In the genomic region with DNA sequence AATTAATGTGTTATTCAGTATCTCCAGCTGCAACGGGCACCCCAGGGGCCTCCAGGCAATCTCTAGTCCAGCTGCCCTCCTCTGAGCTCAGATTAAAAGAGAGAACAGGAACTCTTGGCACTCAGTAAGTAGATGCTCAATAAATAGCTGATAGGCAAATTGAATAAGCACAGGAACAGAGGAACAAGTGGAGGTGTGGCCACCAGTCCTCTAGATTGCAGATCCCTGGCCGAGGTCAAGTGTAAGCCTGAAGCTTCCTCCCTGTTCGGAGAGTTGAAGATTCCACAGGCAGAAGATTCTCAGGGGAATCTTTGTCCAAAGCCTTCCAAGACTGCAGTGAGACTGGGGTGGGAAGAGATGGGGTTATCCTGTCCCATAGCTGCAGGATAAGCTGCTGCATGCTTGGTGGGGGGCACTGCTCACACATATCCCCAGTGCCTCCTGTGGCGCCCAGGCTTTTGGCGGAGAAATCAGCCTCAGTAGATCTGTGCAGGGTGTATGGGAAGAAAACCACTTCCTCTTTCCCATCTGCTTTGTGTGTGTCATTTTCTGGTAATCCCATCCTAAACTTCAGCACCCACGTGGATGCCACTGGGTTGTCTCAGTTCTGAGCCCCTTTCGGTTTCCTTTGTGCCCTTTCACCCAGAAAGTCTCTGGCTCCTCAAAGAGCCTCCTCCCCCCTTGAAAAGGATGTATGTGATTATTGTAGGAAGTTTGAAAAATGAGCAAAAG, we compare ENCODE assay signal across 1 cellular context.
TF ChIP-seq lines count a peak whose summit lies in the region.

No MANE protein-coding gene starts in this region.

TF ChIP-seq in GM12878, 131 proteins besides CTCF, POLR2A, EP300 and RAD21:
- TF ChIP-seq, protein P1, sequence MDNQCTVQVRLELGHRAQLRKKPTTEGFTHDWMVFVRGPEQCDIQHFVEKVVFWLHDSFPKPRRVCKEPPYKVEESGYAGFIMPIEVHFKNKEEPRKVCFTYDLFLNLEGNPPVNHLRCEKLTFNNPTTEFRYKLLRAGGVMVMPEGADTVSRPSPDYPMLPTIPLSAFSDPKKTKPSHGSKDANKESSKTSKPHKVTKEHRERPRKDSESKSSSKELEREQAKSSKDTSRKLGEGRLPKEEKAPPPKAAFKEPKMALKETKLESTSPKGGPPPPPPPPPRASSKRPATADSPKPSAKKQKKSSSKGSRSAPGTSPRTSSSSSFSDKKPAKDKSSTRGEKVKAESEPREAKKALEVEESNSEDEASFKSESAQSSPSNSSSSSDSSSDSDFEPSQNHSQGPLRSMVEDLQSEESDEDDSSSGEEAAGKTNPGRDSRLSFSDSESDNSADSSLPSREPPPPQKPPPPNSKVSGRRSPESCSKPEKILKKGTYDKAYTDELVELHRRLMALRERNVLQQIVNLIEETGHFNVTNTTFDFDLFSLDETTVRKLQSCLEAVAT (IDR thresholded peaks at IDR 0.05): no peak
- TF ChIP-seq SPI1 (IDR thresholded peaks at IDR 0.05; ENCODE audit: borderline replicate concordance, insufficient read depth, low read depth, low read length) (peak; percentile 93), MEF2B (IDR thresholded peaks at IDR 0.05; ENCODE audit: partially characterized antibody, poor library complexity, severe bottlenecking) (peak; percentile 11), ATF7 (IDR thresholded peaks at IDR 0.05; ENCODE audit: low read depth) (peak; percentile 37; the same call in 1 of the 2 replicates), ZBED1 (IDR thresholded peaks at IDR 0.05; ENCODE audit: borderline replicate concordance) (no peak), IKZF2 (IDR thresholded peaks at IDR 0.05) (peak; percentile 75 to 76; a peak in 3 of 4 replicates), SMARCA5 (IDR thresholded peaks at IDR 0.05) (peak; percentile 33; the same call in 1 of the 2 replicates), MTA3 (IDR thresholded peaks at IDR 0.05; ENCODE audit: borderline replicate concordance, low read length) (no peak), RAD51 (IDR thresholded peaks at IDR 0.05) (0 out of 2 replicates have a peak, but pooled peaks have one; percentile 15), CEBPB (IDR thresholded peaks at IDR 0.05; ENCODE audit: borderline replicate concordance in 1 of 2, low read depth in 2 of 2, low read length in 2 of 2) (no peak), BRCA1 (IDR thresholded peaks at IDR 0.05; ENCODE audit: low read depth, low read length) (no peak), ZZZ3 (IDR thresholded peaks at IDR 0.05; ENCODE audit: control insufficient read depth, insufficient read length, low read depth) (no peak), POLR2AphosphoS2 (IDR thresholded peaks at IDR 0.05; ENCODE audit: low read depth, low read length) (peak; percentile 52; the same call in 1 of the 2 replicates), IKZF1 (conservative IDR thresholded peaks at IDR 0.05) (peak; percentile 81), NFXL1 (IDR thresholded peaks at IDR 0.05; ENCODE audit: borderline replicate concordance) (no peak), NFIC (IDR thresholded peaks at IDR 0.05; ENCODE audit: low read depth, low read length) (no peak), MTA2 (IDR thresholded peaks at IDR 0.05; ENCODE audit: low read depth) (peak; percentile 17; the same call in 1 of the 2 replicates), RUNX3 (IDR thresholded peaks at IDR 0.05; ENCODE audit: low read length) (peak; percentile 65), BACH1 (IDR thresholded peaks at IDR 0.05; ENCODE audit: borderline replicate concordance) (no peak), ETV6 (conservative IDR thresholded peaks at IDR 0.05 in 1 of 2, IDR thresholded peaks at IDR 0.05 in 1 of 2; ENCODE audit: borderline replicate concordance in 1 of 2, low read depth in 1 of 2) (0 out of 4 replicates have a peak, but pooled peaks of 1 of the 2 experiments have one; percentile 33), MXI1 (IDR thresholded peaks at IDR 0.05; ENCODE audit: low read depth, low read length) (peak; percentile 80), NBN (IDR thresholded peaks at IDR 0.05) (0 out of 2 replicates have a peak, but pooled peaks have one; percentile 38), ZSCAN29 (IDR thresholded peaks at IDR 0.05) (no peak)
- TF ChIP-seq, protein P2, sequence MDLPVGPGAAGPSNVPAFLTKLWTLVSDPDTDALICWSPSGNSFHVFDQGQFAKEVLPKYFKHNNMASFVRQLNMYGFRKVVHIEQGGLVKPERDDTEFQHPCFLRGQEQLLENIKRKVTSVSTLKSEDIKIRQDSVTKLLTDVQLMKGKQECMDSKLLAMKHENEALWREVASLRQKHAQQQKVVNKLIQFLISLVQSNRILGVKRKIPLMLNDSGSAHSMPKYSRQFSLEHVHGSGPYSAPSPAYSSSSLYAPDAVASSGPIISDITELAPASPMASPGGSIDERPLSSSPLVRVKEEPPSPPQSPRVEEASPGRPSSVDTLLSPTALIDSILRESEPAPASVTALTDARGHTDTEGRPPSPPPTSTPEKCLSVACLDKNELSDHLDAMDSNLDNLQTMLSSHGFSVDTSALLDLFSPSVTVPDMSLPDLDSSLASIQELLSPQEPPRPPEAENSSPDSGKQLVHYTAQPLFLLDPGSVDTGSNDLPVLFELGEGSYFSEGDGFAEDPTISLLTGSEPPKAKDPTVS (IDR thresholded peaks at IDR 0.05; ENCODE audit: low read depth, low read length): no peak
- TF ChIP-seq, protein P3, sequence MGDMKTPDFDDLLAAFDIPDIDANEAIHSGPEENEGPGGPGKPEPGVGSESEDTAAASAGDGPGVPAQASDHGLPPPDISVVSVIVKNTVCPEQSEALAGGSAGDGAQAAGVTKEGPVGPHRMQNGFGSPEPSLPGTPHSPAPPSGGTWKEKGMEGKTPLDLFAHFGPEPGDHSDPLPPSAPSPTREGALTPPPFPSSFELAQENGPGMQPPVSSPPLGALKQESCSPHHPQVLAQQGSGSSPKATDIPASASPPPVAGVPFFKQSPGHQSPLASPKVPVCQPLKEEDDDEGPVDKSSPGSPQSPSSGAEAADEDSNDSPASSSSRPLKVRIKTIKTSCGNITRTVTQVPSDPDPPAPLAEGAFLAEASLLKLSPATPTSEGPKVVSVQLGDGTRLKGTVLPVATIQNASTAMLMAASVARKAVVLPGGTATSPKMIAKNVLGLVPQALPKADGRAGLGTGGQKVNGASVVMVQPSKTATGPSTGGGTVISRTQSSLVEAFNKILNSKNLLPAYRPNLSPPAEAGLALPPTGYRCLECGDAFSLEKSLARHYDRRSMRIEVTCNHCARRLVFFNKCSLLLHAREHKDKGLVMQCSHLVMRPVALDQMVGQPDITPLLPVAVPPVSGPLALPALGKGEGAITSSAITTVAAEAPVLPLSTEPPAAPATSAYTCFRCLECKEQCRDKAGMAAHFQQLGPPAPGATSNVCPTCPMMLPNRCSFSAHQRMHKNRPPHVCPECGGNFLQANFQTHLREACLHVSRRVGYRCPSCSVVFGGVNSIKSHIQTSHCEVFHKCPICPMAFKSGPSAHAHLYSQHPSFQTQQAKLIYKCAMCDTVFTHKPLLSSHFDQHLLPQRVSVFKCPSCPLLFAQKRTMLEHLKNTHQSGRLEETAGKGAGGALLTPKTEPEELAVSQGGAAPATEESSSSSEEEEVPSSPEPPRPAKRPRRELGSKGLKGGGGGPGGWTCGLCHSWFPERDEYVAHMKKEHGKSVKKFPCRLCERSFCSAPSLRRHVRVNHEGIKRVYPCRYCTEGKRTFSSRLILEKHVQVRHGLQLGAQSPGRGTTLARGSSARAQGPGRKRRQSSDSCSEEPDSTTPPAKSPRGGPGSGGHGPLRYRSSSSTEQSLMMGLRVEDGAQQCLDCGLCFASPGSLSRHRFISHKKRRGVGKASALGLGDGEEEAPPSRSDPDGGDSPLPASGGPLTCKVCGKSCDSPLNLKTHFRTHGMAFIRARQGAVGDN (IDR thresholded peaks at IDR 0.05): peak; percentile 24; the same call in 1 of the 2 replicates
- TF ChIP-seq, protein P4, sequence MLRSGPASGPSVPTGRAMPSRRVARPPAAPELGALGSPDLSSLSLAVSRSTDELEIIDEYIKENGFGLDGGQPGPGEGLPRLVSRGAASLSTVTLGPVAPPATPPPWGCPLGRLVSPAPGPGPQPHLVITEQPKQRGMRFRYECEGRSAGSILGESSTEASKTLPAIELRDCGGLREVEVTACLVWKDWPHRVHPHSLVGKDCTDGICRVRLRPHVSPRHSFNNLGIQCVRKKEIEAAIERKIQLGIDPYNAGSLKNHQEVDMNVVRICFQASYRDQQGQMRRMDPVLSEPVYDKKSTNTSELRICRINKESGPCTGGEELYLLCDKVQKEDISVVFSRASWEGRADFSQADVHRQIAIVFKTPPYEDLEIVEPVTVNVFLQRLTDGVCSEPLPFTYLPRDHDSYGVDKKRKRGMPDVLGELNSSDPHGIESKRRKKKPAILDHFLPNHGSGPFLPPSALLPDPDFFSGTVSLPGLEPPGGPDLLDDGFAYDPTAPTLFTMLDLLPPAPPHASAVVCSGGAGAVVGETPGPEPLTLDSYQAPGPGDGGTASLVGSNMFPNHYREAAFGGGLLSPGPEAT (IDR thresholded peaks at IDR 0.05; ENCODE audit: low read depth): 0 out of 2 replicates have a peak, but pooled peaks have one; percentile 36
- TF ChIP-seq, protein P5, sequence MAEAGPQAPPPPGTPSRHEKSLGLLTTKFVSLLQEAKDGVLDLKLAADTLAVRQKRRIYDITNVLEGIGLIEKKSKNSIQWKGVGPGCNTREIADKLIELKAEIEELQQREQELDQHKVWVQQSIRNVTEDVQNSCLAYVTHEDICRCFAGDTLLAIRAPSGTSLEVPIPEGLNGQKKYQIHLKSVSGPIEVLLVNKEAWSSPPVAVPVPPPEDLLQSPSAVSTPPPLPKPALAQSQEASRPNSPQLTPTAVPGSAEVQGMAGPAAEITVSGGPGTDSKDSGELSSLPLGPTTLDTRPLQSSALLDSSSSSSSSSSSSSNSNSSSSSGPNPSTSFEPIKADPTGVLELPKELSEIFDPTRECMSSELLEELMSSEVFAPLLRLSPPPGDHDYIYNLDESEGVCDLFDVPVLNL (IDR thresholded peaks at IDR 0.05; ENCODE audit: low read depth, low read length): no peak
- TF ChIP-seq, protein P6, sequence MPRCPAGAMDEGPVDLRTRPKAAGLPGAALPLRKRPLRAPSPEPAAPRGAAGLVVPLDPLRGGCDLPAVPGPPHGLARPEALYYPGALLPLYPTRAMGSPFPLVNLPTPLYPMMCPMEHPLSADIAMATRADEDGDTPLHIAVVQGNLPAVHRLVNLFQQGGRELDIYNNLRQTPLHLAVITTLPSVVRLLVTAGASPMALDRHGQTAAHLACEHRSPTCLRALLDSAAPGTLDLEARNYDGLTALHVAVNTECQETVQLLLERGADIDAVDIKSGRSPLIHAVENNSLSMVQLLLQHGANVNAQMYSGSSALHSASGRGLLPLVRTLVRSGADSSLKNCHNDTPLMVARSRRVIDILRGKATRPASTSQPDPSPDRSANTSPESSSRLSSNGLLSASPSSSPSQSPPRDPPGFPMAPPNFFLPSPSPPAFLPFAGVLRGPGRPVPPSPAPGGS (IDR thresholded peaks at IDR 0.05; ENCODE audit: borderline replicate concordance, insufficient read depth, low read depth, low read length, poor library complexity, severe bottlenecking): no peak
